In genomic region chr3:48684054-48684349, GRCh38 we compare ENCODE assay signal across 9 cellular contexts. TPM values are rescaled to one million over a fixed set of nuclear protein-coding genes. Genes with fewer than 3 reads are reported as not detected.
DNase-seq lines count a peak whose midpoint lies in the region; ATAC-seq and TF ChIP-seq lines count a peak whose summit lies in the region.
"Had no signal": no experiment of that assay in that cellular context is flagged by ENCODE, and none has a peak within 500 bp of the region (broad histone marks: within the 10 kb centered on the region; RNA-seq: fewer than 3 reads in every experiment).

No MANE protein-coding gene starts in this region.

- H3K4me3 ChIP-seq in Caco-2 (ENCODE audit: low read depth, low read length): no peak overlapping the region
- peak overlapping the region; percentile 10 for H3K4me3 ChIP-seq in NT2/D1 (ENCODE audit: insufficient read length, low read depth)
- H3K4me3 ChIP-seq in psoas muscle: peak overlapping the region; percentile 96
- H3K4me3 ChIP-seq in body of pancreas: no peak overlapping the region

- H3K27me3 ChIP-seq in Caco-2 (replicated peaks; ENCODE audit: control insufficient read depth, insufficient read depth, low read length) (no peaks in the 10 kb centered on the region), NT2/D1 (ENCODE audit: insufficient read depth, insufficient read length) (no peaks in the 10 kb centered on the region), psoas muscle (ENCODE audit: insufficient read depth in 3 of 3, low read length in 2 of 3) (no peaks in the 10 kb centered on the region), body of pancreas (no peaks in the 10 kb centered on the region)

- H3K9me3 ChIP-seq in Caco-2 (no peaks in the 10 kb centered on the region), NT2/D1 (ENCODE audit: insufficient read depth, low read length) (no peaks in the 10 kb centered on the region), psoas muscle (no peaks in the 10 kb centered on the region), body of pancreas (no peaks in the 10 kb centered on the region)

- DNase-seq in Caco-2: no peak
- no peak for DNase-seq in NT2/D1 (ENCODE audit: low read depth, low spot score)
- no peak for DNase-seq in endothelial cell (ENCODE audit: low spot score)
- no peak for DNase-seq in psoas muscle
- DNase-seq in GM20000 (ENCODE audit: low spot score): no peak
- no peak for DNase-seq in DMS114 treated with DMSO at 0.1 percent for 48 hours (lab: John Stamatoyannopoulos, UW; ENCODE audit: unreplicated experiment)
- DNase-seq in body of pancreas: no peak
- DNase-seq: NCI-H510A treated with DMSO at 0.1 percent for 48 hours had no signal

- H3K27ac ChIP-seq in psoas muscle: no peak overlapping the region
- H3K27ac ChIP-seq in body of pancreas: no peak overlapping the region

- ATAC-seq in psoas muscle (no peak), GM21723 (IDR thresholded peaks at IDR 0.05; ENCODE audit: unreplicated experiment) (no peak), body of pancreas (no peak)

- TF ChIP-seq CTCF in Caco-2 (IDR thresholded peaks at IDR 0.05; ENCODE audit: insufficient read depth in 1 of 2, low read depth in 1 of 2, low read length in 1 of 2, severe bottlenecking in 1 of 2, unreplicated experiment in 1 of 2): no peak
- no peak for TF ChIP-seq CTCF in endothelial cell (IDR thresholded peaks at IDR 0.05; ENCODE audit: unreplicated experiment)
- no peak for TF ChIP-seq CTCF in psoas muscle (IDR thresholded peaks at IDR 0.05)
- no peak for TF ChIP-seq CTCF in GM20000 (IDR thresholded peaks at IDR 0.05; ENCODE audit: extremely low read depth, missing control alignments)
- no peak for TF ChIP-seq CTCF in body of pancreas (IDR thresholded peaks at IDR 0.05)

- H3K36me3 Mint-ChIP-seq in Caco-2 (ENCODE audit: insufficient read depth, unreplicated experiment) (peaks cover 63% of the 10 kb centered on the region), endothelial cell (ENCODE audit: low read depth, unreplicated experiment) (peaks cover 33% of the 10 kb centered on the region)

- 54 to 63% (median 56%) methylated on average over 8 of the region's 8 CpGs for WGBS in psoas muscle, 3 donors
- 66 to 74% methylated on average over 8 of the region's 8 CpGs for WGBS in body of pancreas, 2 donors

- H3K27ac Mint-ChIP-seq in Caco-2 (ENCODE audit: unreplicated experiment) (no peak overlapping the region), endothelial cell (ENCODE audit: unreplicated experiment) (peak overlapping the region; percentile 74)

- POLR2A ChIA-PET in Caco-2 (lab: Charles Lee): no interaction called here

- H3K9me3 Mint-ChIP-seq in Caco-2 (ENCODE audit: unreplicated experiment): no peaks in the 10 kb centered on the region
- no peaks in the 10 kb centered on the region for H3K9me3 Mint-ChIP-seq in endothelial cell (ENCODE audit: unreplicated experiment)

- TF ChIP-seq POLR2A in body of pancreas (IDR thresholded peaks at IDR 0.05): no peak

- peak overlapping the region; percentile 97 for H3K9ac ChIP-seq in NT2/D1 (ENCODE audit: insufficient read length, low read depth)

- BruUV-seq in Caco-2 (replicated peaks; lab: Mats Ljungman, UMichigan): no TSS peak

- CTCF ChIA-PET in Caco-2 (lab: Charles Lee): interaction anchor here (0.6 to 1.2 kb wide), 4 partner anchors 10 to 443 kb away, joined by 3 read pairs; partner anchors contain the start of genes WDR6 and ZNF589

- H3K4me1 Mint-ChIP-seq in Caco-2 (ENCODE audit: low read depth, unreplicated experiment): peaks cover 14% of the 10 kb centered on the region
- peaks cover 33% of the 10 kb centered on the region for H3K4me1 Mint-ChIP-seq in endothelial cell (ENCODE audit: unreplicated experiment)

- H3K4me1 ChIP-seq in Caco-2: peaks cover 7% of the 10 kb centered on the region
- H3K4me1 ChIP-seq in NT2/D1 (ENCODE audit: insufficient read depth, insufficient read length): peaks cover 22% of the 10 kb centered on the region
- H3K4me1 ChIP-seq in psoas muscle: peaks cover 26% of the 10 kb centered on the region
- peaks cover 21% of the 10 kb centered on the region for H3K4me1 ChIP-seq in body of pancreas

- H3K27me3 Mint-ChIP-seq in Caco-2 (ENCODE audit: insufficient read depth, unreplicated experiment) (no peaks in the 10 kb centered on the region), endothelial cell (ENCODE audit: unreplicated experiment) (peaks cover 17% of the 10 kb centered on the region)

- intact Hi-C loops in Caco-2 (cut with micrococcal nuclease; ENCODE audit: unreplicated experiment) (loop anchor here (10.0 kb wide), 1 partner anchor 271 kb away; no protein-coding TSS in a partner anchor), psoas muscle (cut with DNase I) (loop anchor here in 1 of 2 donors (10.0 kb wide), 1 partner anchor 219 kb away; a partner anchor contains a TSS), body of pancreas (cut with DNase I) (no loop called here)

- H3K36me3 ChIP-seq in Caco-2 (ENCODE audit: control insufficient read depth, insufficient read depth, low read length) (peaks cover 9% of the 10 kb centered on the region), NT2/D1 (ENCODE audit: insufficient read depth, insufficient read length, low read length) (peaks cover 65% of the 10 kb centered on the region), psoas muscle (ENCODE audit: insufficient read depth in 1 of 2, low read depth in 1 of 2) (peaks cover 5 to 50% of the 10 kb centered on the region in 2 donors), body of pancreas (replicated peaks in 1 of 2; ENCODE audit: insufficient read depth in 1 of 2, low read depth in 2 of 2) (peaks cover 0 to 13% of the 10 kb centered on the region in 2 donors)

- H3K4me3 Mint-ChIP-seq in Caco-2 (ENCODE audit: unreplicated experiment): peak overlapping the region; percentile 86
- peak overlapping the region; percentile 90 for H3K4me3 Mint-ChIP-seq in endothelial cell (ENCODE audit: unreplicated experiment)

RNA-seq across cellular contexts. Expression of gene NCKIPSD, which starts 1.7 kb away (rescaled TPM):
- total RNA-seq in Caco-2 (2022): 30.1 and 30.2 TPM in 2 replicates
- total RNA-seq in endothelial cell (ENCODE audit: unreplicated experiment): 34.1 TPM
- total RNA-seq in psoas muscle: 1 to 10 TPM; 5.9 to 8.6 (median 7.5) TPM
- polyA plus RNA-seq in psoas muscle: 1 to 10 TPM; 5.9 to 7.0 (median 6.0) TPM
- total RNA-seq in body of pancreas: 10 to 100 TPM; 16.6 to 22.1 TPM

RNA-seq across cellular contexts. Expression of gene CELSR3, which starts 21.3 kb away (rescaled TPM):
- 35.4 and 39.0 TPM in 2 replicates for total RNA-seq in Caco-2 (2022)
- 7.6 TPM for total RNA-seq in endothelial cell (ENCODE audit: unreplicated experiment)
- total RNA-seq in psoas muscle: under 1 TPM; 0.04 to 0.19 (median 0.09) TPM
- polyA plus RNA-seq in psoas muscle: under 1 TPM; 0.06 to 0.21 (median 0.16) TPM
- 1 to 10 TPM in 1 of 2 donors, under 1 TPM in 1; 0.66 to 2.6 TPM for total RNA-seq in body of pancreas

RNA-seq across cellular contexts. Expression of gene IP6K2, which starts 33.0 kb away (rescaled TPM):
- total RNA-seq in Caco-2 (2022) (91.7 and 100 TPM in 2 replicates), endothelial cell (ENCODE audit: unreplicated experiment) (87.9 TPM), psoas muscle (10 to 100 TPM; 14.0 to 27.8 (median 21.3) TPM), body of pancreas (100 to 1,000 TPM in 1 of 2 donors, 10 to 100 TPM in 1; 67.5 to 138 TPM)
- 10 to 100 TPM; 22.5 to 36.8 (median 24.1) TPM for polyA plus RNA-seq in psoas muscle

RNA-seq across cellular contexts. Expression of gene SLC26A6, which starts 48.7 kb away (rescaled TPM):
- total RNA-seq in Caco-2 (2022): 54.7 and 59.4 TPM in 2 replicates
- total RNA-seq in endothelial cell (ENCODE audit: unreplicated experiment): 76.1 TPM
- total RNA-seq in psoas muscle: 10 to 100 TPM in 1 of 4 donors, 1 to 10 TPM in 3; 5.6 to 13.0 (median 6.6) TPM
- 10 to 100 TPM in 1 of 3 donors, 1 to 10 TPM in 2; 4.5 to 10.5 (median 6.0) TPM for polyA plus RNA-seq in psoas muscle
- total RNA-seq in body of pancreas: 10 to 100 TPM; 17.8 to 35.0 TPM

Comparison
In these comparisons a context has a peak if more than half of its experiments do, and no peak if none do; other contexts are left out.
1. H3K4me3 ChIP-seq: peak in NT2/D1 (single experiment) and psoas muscle (single experiment); none in Caco-2 (single experiment) and body of pancreas (0 of 2).